Comparison of ENCODE assay signal across 1 cellular context in the genomic region with DNA sequence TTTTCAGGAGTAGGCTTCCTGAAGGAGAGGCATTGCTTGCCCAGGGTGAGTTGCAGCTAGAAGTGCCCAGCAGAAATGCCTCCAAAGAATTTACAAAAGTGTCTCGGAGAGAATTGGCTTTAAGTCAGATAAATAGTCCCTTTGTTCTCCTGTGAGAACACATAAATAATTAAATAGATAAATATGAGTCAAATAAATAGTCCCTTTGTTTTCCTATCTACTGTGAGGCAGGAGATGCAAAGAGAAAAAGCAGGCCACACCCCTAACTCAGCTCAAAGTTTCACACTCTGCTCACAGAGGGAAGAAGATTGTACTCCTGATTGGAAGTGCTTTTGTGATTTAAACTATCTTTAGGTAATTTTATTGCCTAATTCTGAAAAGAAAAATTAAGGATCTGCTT.
TF ChIP-seq lines count a peak whose summit lies in the region.

No MANE protein-coding gene starts in this region.

TF ChIP-seq in neural cell, 6 proteins besides CTCF, POLR2A, EP300 and RAD21 (continued from another document):
- TF ChIP-seq, protein P1, sequence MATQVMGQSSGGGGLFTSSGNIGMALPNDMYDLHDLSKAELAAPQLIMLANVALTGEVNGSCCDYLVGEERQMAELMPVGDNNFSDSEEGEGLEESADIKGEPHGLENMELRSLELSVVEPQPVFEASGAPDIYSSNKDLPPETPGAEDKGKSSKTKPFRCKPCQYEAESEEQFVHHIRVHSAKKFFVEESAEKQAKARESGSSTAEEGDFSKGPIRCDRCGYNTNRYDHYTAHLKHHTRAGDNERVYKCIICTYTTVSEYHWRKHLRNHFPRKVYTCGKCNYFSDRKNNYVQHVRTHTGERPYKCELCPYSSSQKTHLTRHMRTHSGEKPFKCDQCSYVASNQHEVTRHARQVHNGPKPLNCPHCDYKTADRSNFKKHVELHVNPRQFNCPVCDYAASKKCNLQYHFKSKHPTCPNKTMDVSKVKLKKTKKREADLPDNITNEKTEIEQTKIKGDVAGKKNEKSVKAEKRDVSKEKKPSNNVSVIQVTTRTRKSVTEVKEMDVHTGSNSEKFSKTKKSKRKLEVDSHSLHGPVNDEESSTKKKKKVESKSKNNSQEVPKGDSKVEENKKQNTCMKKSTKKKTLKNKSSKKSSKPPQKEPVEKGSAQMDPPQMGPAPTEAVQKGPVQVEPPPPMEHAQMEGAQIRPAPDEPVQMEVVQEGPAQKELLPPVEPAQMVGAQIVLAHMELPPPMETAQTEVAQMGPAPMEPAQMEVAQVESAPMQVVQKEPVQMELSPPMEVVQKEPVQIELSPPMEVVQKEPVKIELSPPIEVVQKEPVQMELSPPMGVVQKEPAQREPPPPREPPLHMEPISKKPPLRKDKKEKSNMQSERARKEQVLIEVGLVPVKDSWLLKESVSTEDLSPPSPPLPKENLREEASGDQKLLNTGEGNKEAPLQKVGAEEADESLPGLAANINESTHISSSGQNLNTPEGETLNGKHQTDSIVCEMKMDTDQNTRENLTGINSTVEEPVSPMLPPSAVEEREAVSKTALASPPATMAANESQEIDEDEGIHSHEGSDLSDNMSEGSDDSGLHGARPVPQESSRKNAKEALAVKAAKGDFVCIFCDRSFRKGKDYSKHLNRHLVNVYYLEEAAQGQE (IDR thresholded peaks at IDR 0.05; ENCODE audit: borderline replicate concordance): no peak
- TF ChIP-seq TAF1 (IDR thresholded peaks at IDR 0.05; ENCODE audit: low read depth): no peak
- no peak for TF ChIP-seq POLR2AphosphoS5 (IDR thresholded peaks at IDR 0.05)
- no peak for TF ChIP-seq MXI1 (conservative IDR thresholded peaks at IDR 0.05; ENCODE audit: poor library complexity, severe bottlenecking)
- TF ChIP-seq EZH2 (IDR thresholded peaks at IDR 0.05; ENCODE audit: borderline replicate concordance, insufficient read depth, low read length, poor library complexity, severe bottlenecking): no peak
